In the genomic region with DNA sequence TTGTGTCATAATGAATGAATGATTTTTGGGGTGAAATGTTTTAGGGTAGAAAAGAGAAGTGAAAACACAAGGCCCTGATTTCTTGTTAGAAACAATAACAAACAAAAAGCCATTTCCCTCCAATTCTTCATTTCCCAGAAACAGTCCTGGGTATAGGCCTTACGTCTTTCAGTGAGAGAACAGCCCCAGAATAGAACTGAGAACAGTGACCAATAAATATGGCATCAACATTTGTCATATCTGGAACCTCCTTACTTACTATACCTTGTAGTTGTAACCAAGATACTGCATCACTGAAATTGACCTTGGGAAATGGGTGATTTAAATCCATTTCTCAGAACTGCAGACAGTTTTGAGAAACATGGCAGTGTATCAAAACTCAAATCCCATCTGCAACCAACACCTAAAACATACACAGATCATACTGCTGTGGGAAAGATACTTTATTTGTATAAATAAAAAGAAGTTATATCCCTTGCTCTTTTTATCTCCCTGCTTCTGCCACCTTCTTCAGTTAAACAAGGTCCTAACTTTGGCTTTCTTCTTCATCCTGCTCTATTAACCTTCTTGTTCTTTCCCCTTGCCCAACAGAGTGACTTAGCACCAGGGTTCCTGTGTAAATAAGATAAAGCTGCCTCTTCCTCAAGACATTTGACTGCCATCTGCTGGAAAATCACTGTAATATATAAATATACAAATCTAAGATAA, we compare ENCODE assay signal across 8 cellular contexts. TPM values are rescaled to one million over a fixed set of nuclear protein-coding genes. Genes with fewer than 3 reads are reported as not detected.
DNase-seq lines count a peak whose midpoint lies in the region; ATAC-seq, FAIRE-seq and TF ChIP-seq lines count a peak whose summit lies in the region.

No MANE protein-coding gene starts in this region.

- DNase-seq in CD1c-positive myeloid dendritic cell (ENCODE audit: extremely low spot score) (peak; percentile 72), GM23248 (peak; percentile 88), OCI-LY7 (ENCODE audit: low spot score) (peak; percentile 70), H1 (ENCODE audit: low read depth in 1 of 2, low spot score in 2 of 2) (no peak), mesothelial cell of epicardium (ENCODE audit: low spot score in 2 of 2, unreplicated experiment in 2 of 2) (no peak), NCI-H187 treated with DMSO at 0.1 percent for 48 hours (lab: John Stamatoyannopoulos, UW) (no peak)
- DNase-seq in activated CD4-positive, alpha-beta memory T cell treated with anti-CD3 and anti-CD28 coated beads, Interleukin-2, amount 10 ng/mL, durations not matched to agents 7 days and 5 days = no peak

- H3K9me2 ChIP-seq in GM23248 (ENCODE audit: insufficient read depth) (no peaks in the 10 kb centered on the region), OCI-LY7 (ENCODE audit: insufficient read depth, low read length) (no peaks in the 10 kb centered on the region)

- no peak overlapping the region for H3K9ac ChIP-seq in GM23248
- H3K9ac ChIP-seq in H1 (replicated peaks in 1 of 4; ENCODE audit: extremely low read depth in 1 of 4, low read depth in 3 of 4, low read length in 3 of 4) = no peak overlapping the region

- POLR2A ChIA-PET in OCI-LY7 (lab: Charles Lee) = no interaction called here
- POLR2A ChIA-PET in H1 (lab: Charles Lee; ENCODE audit: partially characterized antibody) = interaction anchor here (0.5 to 1.4 kb wide), 3 partner anchors 9 to 721 kb away, joined by 3 to 4 read pairs (median 3); a partner anchor contains a TSS
- POLR2A ChIA-PET in activated CD4-positive, alpha-beta memory T cell treated with anti-CD3 and anti-CD28 coated beads, Interleukin-2, amount 10 ng/mL, durations not matched to agents 7 days and 5 days (lab: Charles Lee) = interaction anchor here (2.1 kb wide), 1 partner anchor 13 kb away, joined by 6 read pairs; no protein-coding TSS in a partner anchor

- H4K91ac ChIP-seq in H1 (replicated peaks; ENCODE audit: insufficient read length, low read length) = no peak overlapping the region

- peaks cover 20% of the 10 kb centered on the region for H3F3A ChIP-seq in GM23248 (ENCODE audit: insufficient read depth)

- intact Hi-C loops in OCI-LY7 (cut with micrococcal nuclease; ENCODE audit: unreplicated experiment) = loop anchor here (1.0 kb wide), 1 partner anchor 121 kb away; no protein-coding TSS in a partner anchor

- no peaks in the 10 kb centered on the region for H3K9me3 Mint-ChIP-seq in mesothelial cell of epicardium
- H3K9me3 Mint-ChIP-seq in activated CD4-positive, alpha-beta memory T cell treated with anti-CD3 and anti-CD28 coated beads, Interleukin-2, amount 10 ng/mL, durations not matched to agents 7 days and 5 days = no peaks in the 10 kb centered on the region

- H3K79me2 ChIP-seq in GM23248 (ENCODE audit: insufficient read depth) = no peaks in the 10 kb centered on the region
- H3K79me2 ChIP-seq in OCI-LY7 (ENCODE audit: insufficient read depth, low read depth, low read length) = no peaks in the 10 kb centered on the region
- H3K79me2 ChIP-seq in H1 (ENCODE audit: control insufficient read depth in 1 of 2, insufficient read depth in 2 of 2, low read length in 2 of 2) = no peaks in the 10 kb centered on the region

- TF ChIP-seq POLR2A in H1 (IDR thresholded peaks at IDR 0.05; ENCODE audit: control extremely low read depth in 1 of 2, low read depth in 2 of 2, low read length in 2 of 2) = no peak

- in situ Hi-C loops in GM23248 (cut with MboI) = no loop called here

- H3K36me3 ChIP-seq in GM23248 (ENCODE audit: low read depth) = 0 out of 2 replicates have a peak, but pooled peaks cover 4% of the 10 kb centered on the region
- peaks cover 43% of the 10 kb centered on the region for H3K36me3 ChIP-seq in OCI-LY7 (ENCODE audit: insufficient read depth, low read length)
- H3K36me3 ChIP-seq in H1 (ENCODE audit: control insufficient read depth in 2 of 4, insufficient read depth in 4 of 4, low read length in 3 of 4) = peaks cover 0 to 5% (median 0%) of the 10 kb centered on the region in 4 experiments; a peak in 1 of 8 replicates

- TF ChIP-seq CTCF in OCI-LY7 (conservative IDR thresholded peaks at IDR 0.05; ENCODE audit: low read length) = peak; percentile 82
- TF ChIP-seq CTCF in H1 (IDR thresholded peaks at IDR 0.05; ENCODE audit: control extremely low read depth in 1 of 3, insufficient read depth in 1 of 3, low read depth in 1 of 3, low read length in 3 of 3) = peak in 1 of 3 experiments; percentile 40; a peak in 1 of 4 replicates
- peak; percentile 30 for TF ChIP-seq CTCF in mesothelial cell of epicardium (IDR thresholded peaks at IDR 0.05; ENCODE audit: unreplicated experiment)

- H3K4me3 ChIP-seq in GM23248 (no peak overlapping the region), OCI-LY7 (ENCODE audit: low read depth, low read length, poor library complexity, severe bottlenecking) (no peak overlapping the region), H1 (ENCODE audit: extremely low read depth in 1 of 4, insufficient read depth in 2 of 4, low read depth in 3 of 4, low read length in 4 of 4) (no peak overlapping the region)

- CTCF ChIA-PET in OCI-LY7 (lab: Charles Lee; ENCODE audit: unreplicated experiment) = no interaction called here
- CTCF ChIA-PET in H1 (lab: Charles Lee; ENCODE audit: partially characterized antibody) = interaction anchor here (0.6 to 4.1 kb wide), 12 partner anchors 7 to 121 kb away, joined by 3 to 18 read pairs (median 4); no protein-coding TSS in a partner anchor
- CTCF ChIA-PET in activated CD4-positive, alpha-beta memory T cell treated with anti-CD3 and anti-CD28 coated beads, Interleukin-2, amount 10 ng/mL, durations not matched to agents 7 days and 5 days (lab: Charles Lee) = interaction anchor here (1.2 to 3.4 kb wide), 13 partner anchors 9 to 310 kb away, joined by 3 to 22 read pairs (median 4); no protein-coding TSS in a partner anchor

- no peak overlapping the region for H2AFZ ChIP-seq in GM23248
- H2AFZ ChIP-seq in OCI-LY7 (ENCODE audit: low read length) = no peak overlapping the region
- no peak overlapping the region for H2AFZ ChIP-seq in H1 (ENCODE audit: low read length)

- H3K79me1 ChIP-seq in H1 (ENCODE audit: low read depth, low read length) = no peaks in the 10 kb centered on the region

- no TSS peak for BruUV-seq in OCI-LY7 (replicated peaks; lab: Mats Ljungman, UMichigan)

- no peak for ATAC-seq in HG03196 (IDR thresholded peaks at IDR 0.05; ENCODE audit: unreplicated experiment)

- no peaks in the 10 kb centered on the region for H3K23me2 ChIP-seq in H1 (ENCODE audit: low read depth, low read length)

- no peak for TF ChIP-seq EP300 in H1 (IDR thresholded peaks at IDR 0.05; ENCODE audit: borderline replicate concordance in 1 of 2, low read depth in 2 of 2, low read length in 2 of 2)

- no peak overlapping the region for H2BK5ac ChIP-seq in H1 (ENCODE audit: low read depth, low read length)

- H2BK120ac ChIP-seq in H1 (replicated peaks; ENCODE audit: low read depth, low read length) = no peak overlapping the region

- no peak overlapping the region for H2AK5ac ChIP-seq in H1 (ENCODE audit: low read depth, low read length)

- H3K9me3 ChIP-seq in GM23248 (ENCODE audit: low read depth) = no peaks in the 10 kb centered on the region
- no peaks in the 10 kb centered on the region for H3K9me3 ChIP-seq in OCI-LY7 (ENCODE audit: low read length)
- no peaks in the 10 kb centered on the region for H3K9me3 ChIP-seq in H1 (ENCODE audit: insufficient read depth in 2 of 2, low read depth in 1 of 2, low read length in 1 of 2)

- no peak overlapping the region for H3K23ac ChIP-seq in H1 (ENCODE audit: insufficient read length)

- peak; percentile 57 to 67 for TF ChIP-seq RAD21 in H1 (IDR thresholded peaks at IDR 0.05 in 1 of 2, conservative IDR thresholded peaks at IDR 0.05 in 1 of 2; ENCODE audit: low read depth in 2 of 2, low read length in 2 of 2)

- no peak overlapping the region for H2BK12ac ChIP-seq in H1 (ENCODE audit: low read depth, low read length)

- H3K18ac ChIP-seq in H1 (ENCODE audit: extremely low read depth, low read length) = no peak overlapping the region

- H3K4me2 ChIP-seq in GM23248 (ENCODE audit: unreplicated experiment) = no peak overlapping the region
- no peak overlapping the region for H3K4me2 ChIP-seq in OCI-LY7 (ENCODE audit: low read length)
- H3K4me2 ChIP-seq in H1 (ENCODE audit: insufficient read depth in 1 of 2, low read depth in 2 of 2, low read length in 2 of 2) = no peak overlapping the region

- no peak overlapping the region for H2BK15ac ChIP-seq in H1 (ENCODE audit: low read length)

- H3K56ac ChIP-seq in H1 (replicated peaks; ENCODE audit: insufficient read length, low read depth, low read length) = no peak overlapping the region

- H3K4ac ChIP-seq in H1 (replicated peaks; ENCODE audit: insufficient read length, low read depth, low read length) = no peak overlapping the region

- no peaks in the 10 kb centered on the region for H3K4me1 Mint-ChIP-seq in mesothelial cell of epicardium
- H3K4me1 Mint-ChIP-seq in activated CD4-positive, alpha-beta memory T cell treated with anti-CD3 and anti-CD28 coated beads, Interleukin-2, amount 10 ng/mL, durations not matched to agents 7 days and 5 days = peaks cover 5% of the 10 kb centered on the region

- no peak overlapping the region for H4K5ac ChIP-seq in H1 (ENCODE audit: insufficient read length, low read depth, low read length)

- no peak for FAIRE-seq in H1 (lab: Jason Lieb, UNC)

- H3K4me3 Mint-ChIP-seq in mesothelial cell of epicardium = no peak overlapping the region
- no peak overlapping the region for H3K4me3 Mint-ChIP-seq in activated CD4-positive, alpha-beta memory T cell treated with anti-CD3 and anti-CD28 coated beads, Interleukin-2, amount 10 ng/mL, durations not matched to agents 7 days and 5 days

- H3K27ac Mint-ChIP-seq in mesothelial cell of epicardium = no peak overlapping the region
- no peak overlapping the region for H3K27ac Mint-ChIP-seq in activated CD4-positive, alpha-beta memory T cell treated with anti-CD3 and anti-CD28 coated beads, Interleukin-2, amount 10 ng/mL, durations not matched to agents 7 days and 5 days

- no peak overlapping the region for H4K8ac ChIP-seq in H1 (ENCODE audit: extremely low read depth, insufficient read depth, low read length)

- H3K27me3 ChIP-seq in GM23248 (replicated peaks; ENCODE audit: insufficient read depth) (no peaks in the 10 kb centered on the region), H1 (replicated peaks in 1 of 4; ENCODE audit: control insufficient read depth in 3 of 4, extremely low read depth in 1 of 4, insufficient read depth in 3 of 4, low read length in 3 of 4) (no peaks in the 10 kb centered on the region)

- H3K36me3 Mint-ChIP-seq in mesothelial cell of epicardium = peaks cover 7% of the 10 kb centered on the region
- H3K36me3 Mint-ChIP-seq in activated CD4-positive, alpha-beta memory T cell treated with anti-CD3 and anti-CD28 coated beads, Interleukin-2, amount 10 ng/mL, durations not matched to agents 7 days and 5 days (ENCODE audit: low read depth) = peaks cover 13% of the 10 kb centered on the region

- H3K4me1 ChIP-seq in GM23248 (ENCODE audit: insufficient read depth) (peaks cover 19% of the 10 kb centered on the region), OCI-LY7 (ENCODE audit: insufficient read depth, low read length, poor library complexity, severe bottlenecking) (no peaks in the 10 kb centered on the region), H1 (replicated peaks in 1 of 4; ENCODE audit: control insufficient read depth in 3 of 4, insufficient read depth in 4 of 4, low read length in 3 of 4) (no peaks in the 10 kb centered on the region)

- 15 to 32% methylated on average over 1 of the region's 1 CpG for WGBS in GM23248 (ENCODE audit: low coverage in 1 of 2, low lambda C conversion rate in 2 of 2, missing lambda C conversion rate in 2 of 2), 2 experiments
- WGBS in H1 (ENCODE audit: extremely low coverage in 1 of 2, insufficient coverage in 1 of 2, insufficient read length in 1 of 2, insufficient replicate concordance in 2 of 2, low coverage in 1 of 2, low lambda C conversion rate in 2 of 2, missing lambda C conversion rate in 1 of 2), 2 experiments = 93% methylated on average over 1 of the region's 1 CpG; no CpG with 5 or more reads in 1 of the 2 experiments

- H3K27ac ChIP-seq in GM23248 = no peak overlapping the region
- no peak overlapping the region for H3K27ac ChIP-seq in OCI-LY7 (ENCODE audit: low read depth, low read length, poor library complexity, severe bottlenecking)
- no peak overlapping the region for H3K27ac ChIP-seq in H1 (ENCODE audit: low read depth, low read length)

- no peak overlapping the region for H3K14ac ChIP-seq in H1 (ENCODE audit: insufficient read length)

- no peaks in the 10 kb centered on the region for H4K20me1 ChIP-seq in GM23248 (ENCODE audit: insufficient read depth)
- no peaks in the 10 kb centered on the region for H4K20me1 ChIP-seq in OCI-LY7 (ENCODE audit: insufficient read depth, low read length)
- no peaks in the 10 kb centered on the region for H4K20me1 ChIP-seq in H1 (replicated peaks in 1 of 2; ENCODE audit: control insufficient read depth in 1 of 2, insufficient read depth in 2 of 2, low read length in 2 of 2)

- H2BK20ac ChIP-seq in H1 (ENCODE audit: low read length) = no peak overlapping the region

- no peaks in the 10 kb centered on the region for H3K27me3 Mint-ChIP-seq in mesothelial cell of epicardium (ENCODE audit: low read depth)
- no peaks in the 10 kb centered on the region for H3K27me3 Mint-ChIP-seq in activated CD4-positive, alpha-beta memory T cell treated with anti-CD3 and anti-CD28 coated beads, Interleukin-2, amount 10 ng/mL, durations not matched to agents 7 days and 5 days

RNA-seq across cellular contexts. Expression of a gene that starts 19.5 kb away (rescaled TPM):
- 5.0 and 5.4 TPM in 2 replicates for total RNA-seq in GM23248 (2014; rRNA removed; shearing (Covaris generic))
- polyA plus RNA-seq in GM23248 (2016; fragmentation: Nextera tagmentation; extraction: Ambion mirVana) (8.9 and 10.0 TPM in 2 replicates), H1 (2011; rRNA removed) (16.3 and 20.0 TPM in 2 replicates)
- 0.38 and 0.75 TPM in 2 replicates for total RNA-seq in OCI-LY7 (2014; rRNA removed; shearing (Covaris generic))
- total RNA-seq in OCI-LY7 (2022) (0.70 and 2.3 TPM in 2 replicates), mesothelial cell of epicardium (13.8 to 14.5 TPM (median 14.4 TPM) in 3 replicates)
- 13.8 and 14.2 TPM in 2 replicates for total RNA-seq in H1 (2021; fragmentation: NEBNext Ultra II Directional; extraction: Animal tissue kit (Norgen Biotek cat#: 25700))
- 15.2 TPM for polyA plus RNA-seq in H1 (2011; cell fraction: cytosol; rRNA removed)
- polyA plus RNA-seq in H1 (2011; cell fraction: nucleus; rRNA removed) = 15.8 TPM
- 8.1 to 13.0 TPM (median 12.5 TPM) in 4 replicates for polyA plus RNA-seq in H1 (2012, experiment 1 of 2)
- 20.2 TPM for polyA plus RNA-seq in H1 (2012, experiment 2 of 2)
- polyA plus RNA-seq in H1 (2013, experiment 1 of 2) = 16.0 TPM
- polyA plus RNA-seq in H1 (2013, experiment 2 of 2) = 16.9 TPM
- polyA minus RNA-seq in H1 (2011; rRNA and poly(A)+ RNA removed) = 8.9 and 11.6 TPM in 2 replicates
- polyA minus RNA-seq in H1 (2011; cell fraction: cytosol; rRNA and poly(A)+ RNA removed) = 13.2 TPM
- polyA minus RNA-seq in H1 (2011; cell fraction: nucleus; rRNA and poly(A)+ RNA removed) = 9.8 TPM
- 1 to 10 TPM; 7.9 to 10.0 TPM for total RNA-seq in activated CD4-positive, alpha-beta memory T cell treated with anti-CD3 and anti-CD28 coated beads, Interleukin-2, amount 10 ng/mL, durations not matched to agents 7 days and 5 days

RNA-seq across cellular contexts. Expression of a gene that starts 44.5 kb away (rescaled TPM):
- total RNA-seq in GM23248 (2014; rRNA removed; shearing (Covaris generic)) = not detected in 2 replicates
- polyA plus RNA-seq in GM23248 (2016; fragmentation: Nextera tagmentation; extraction: Ambion mirVana) = not detected in 2 replicates
- 0.19 and 0.39 TPM in 2 replicates for total RNA-seq in OCI-LY7 (2014; rRNA removed; shearing (Covaris generic))
- not detected in 2 replicates for total RNA-seq in OCI-LY7 (2022)
- total RNA-seq in H1 (2021; fragmentation: NEBNext Ultra II Directional; extraction: Animal tissue kit (Norgen Biotek cat#: 25700)) = 53.1 and 54.7 TPM in 2 replicates
- 143 and 157 TPM in 2 replicates for polyA plus RNA-seq in H1 (2011; rRNA removed)
- polyA plus RNA-seq in H1 (2011; cell fraction: cytosol; rRNA removed) = 133 TPM
- polyA plus RNA-seq in H1 (2011; cell fraction: nucleus; rRNA removed) = 133 TPM
- polyA plus RNA-seq in H1 (2012, experiment 1 of 2) = 74.6 to 78.0 TPM (median 76.4 TPM) in 4 replicates
- polyA plus RNA-seq in H1 (2012, experiment 2 of 2) = 82.8 TPM
- polyA plus RNA-seq in H1 (2013, experiment 1 of 2) = 77.8 TPM
- 79.8 TPM for polyA plus RNA-seq in H1 (2013, experiment 2 of 2)
- 82.2 and 90.3 TPM in 2 replicates for polyA minus RNA-seq in H1 (2011; rRNA and poly(A)+ RNA removed)
- 41.0 TPM for polyA minus RNA-seq in H1 (2011; cell fraction: cytosol; rRNA and poly(A)+ RNA removed)
- 29.7 TPM for polyA minus RNA-seq in H1 (2011; cell fraction: nucleus; rRNA and poly(A)+ RNA removed)
- total RNA-seq in mesothelial cell of epicardium = 7.4 to 8.8 TPM (median 8.4 TPM) in 3 replicates
- under 1 TPM; 0.76 to 0.93 TPM for total RNA-seq in activated CD4-positive, alpha-beta memory T cell treated with anti-CD3 and anti-CD28 coated beads, Interleukin-2, amount 10 ng/mL, durations not matched to agents 7 days and 5 days

Comparison
In these comparisons a context has a peak if more than half of its experiments do, and no peak if none do; other contexts are left out.
1. DNase-seq: peak in CD1c-positive myeloid dendritic cell (single experiment), GM23248 (single experiment) and OCI-LY7 (single experiment); none in H1 (0 of 2), mesothelial cell of epicardium (0 of 2), activated CD4-positive, alpha-beta memory T cell treated with anti-CD3 and anti-CD28 coated beads, Interleukin-2, amount 10 ng/mL, durations not matched to agents 7 days and 5 days (single experiment) and NCI-H187 treated with DMSO at 0.1 percent for 48 hours (single experiment).